ENCODE assay signal across 31 cellular contexts in genomic region chr5:96391921-96392320, GRCh38. TPM values are rescaled to one million over a fixed set of nuclear protein-coding genes. Genes with fewer than 3 reads are reported as not detected.
"Had no signal": no experiment of that assay in that cellular context is flagged by ENCODE, and none has a peak within 500 bp of the region (broad histone marks: within the 10 kb centered on the region; RNA-seq: fewer than 3 reads in every experiment).

No MANE protein-coding gene starts in this region.

- H3K36me3 Mint-ChIP-seq: memory B cell; naive B cell; natural killer cell treated with Interleukin-12 subunit alpha and Interleukin-12 subunit beta and Interleukin-15 and Interleukin-18, amount 100 ng/mL, for 72 hours; stimulated activated memory B cell treated with anti-CD40 and anti-IgM and Interleukin-4, amounts not matched to agents 10 μg/mL and 1 μg/mL and 100 μg/mL, for 72 hours; type B pancreatic cell had no signal

- H3K36me3 ChIP-seq: esophagus muscularis mucosa, heart right ventricle, lower lobe of right lung, neutrophil, right atrium auricular region, sigmoid colon had no signal

- ATAC-seq: heart right ventricle; left ventricle myocardium superior; lower lobe of right lung; natural killer cell treated with Interleukin-12 subunit alpha and Interleukin-12 subunit beta and Interleukin-15 and Interleukin-18, amount 100 ng/mL, for 72 hours; stimulated activated memory B cell treated with anti-CD40 and anti-IgM and Interleukin-4, amounts not matched to agents 10 μg/mL and 1 μg/mL and 100 μg/mL, for 72 hours; stimulated activated naive CD8-positive, alpha-beta T cell treated with anti-CD3 and anti-CD28 coated beads, Interleukin-15, Interleukin-2, amounts not matched to agents 100 U/mL and 50 U/mL, for 24 hours had no signal

- H3K9me3 ChIP-seq: esophagus muscularis mucosa, heart right ventricle, lower lobe of right lung, neutrophil, right atrium auricular region, sigmoid colon, testis had no signal

- H3K27ac ChIP-seq: dorsolateral prefrontal cortex, epithelial cell of prostate, esophagus muscularis mucosa, heart right ventricle, lower lobe of right lung, neutrophil, parathyroid adenoma, right atrium auricular region, sigmoid colon had no signal

- H3K27ac Mint-ChIP-seq: memory B cell; naive B cell; natural killer cell treated with Interleukin-12 subunit alpha and Interleukin-12 subunit beta and Interleukin-15 and Interleukin-18, amount 100 ng/mL, for 72 hours; progenitor cell of endocrine pancreas; stimulated activated memory B cell treated with anti-CD40 and anti-IgM and Interleukin-4, amounts not matched to agents 10 μg/mL and 1 μg/mL and 100 μg/mL, for 72 hours; type B pancreatic cell had no signal

- H3K4me3 ChIP-seq: dorsolateral prefrontal cortex, esophagus muscularis mucosa, heart right ventricle, lower lobe of right lung, right atrium auricular region, sigmoid colon, testis had no signal

- H3K4me1 Mint-ChIP-seq: memory B cell; naive B cell; neural crest cell; stimulated activated memory B cell treated with anti-CD40 and anti-IgM and Interleukin-4, amounts not matched to agents 10 μg/mL and 1 μg/mL and 100 μg/mL, for 72 hours had no signal

- H3K27me3 ChIP-seq: dorsolateral prefrontal cortex, esophagus muscularis mucosa, heart right ventricle, right atrium auricular region, sigmoid colon, testis had no signal

- H3K4me1 ChIP-seq: esophagus muscularis mucosa, lower lobe of right lung, parathyroid adenoma, right atrium auricular region, sigmoid colon, testis had no signal

- H3K9me3 Mint-ChIP-seq: natural killer cell treated with Interleukin-12 subunit alpha and Interleukin-12 subunit beta and Interleukin-15 and Interleukin-18, amount 100 ng/mL, for 72 hours; type B pancreatic cell had no signal

- H3K4me3 Mint-ChIP-seq: memory B cell; naive B cell; natural killer cell treated with Interleukin-12 subunit alpha and Interleukin-12 subunit beta and Interleukin-15 and Interleukin-18, amount 100 ng/mL, for 72 hours; neural crest cell; stimulated activated memory B cell treated with anti-CD40 and anti-IgM and Interleukin-4, amounts not matched to agents 10 μg/mL and 1 μg/mL and 100 μg/mL, for 72 hours; type B pancreatic cell had no signal

- H3K27me3 Mint-ChIP-seq: type B pancreatic cell had no signal

- DNase-seq: cortex of kidney; dorsolateral prefrontal cortex; effector CD4-positive, alpha-beta T cell; foreskin melanocyte; glutamatergic neuron; heart right ventricle; hippocampal formation; islet precursor cell; left ventricle myocardium superior; lower lobe of right lung; naive B cell; sigmoid colon; stimulated activated CD4-positive, alpha-beta T cell treated with anti-CD3 and anti-CD28 coated beads, Interleukin-2, amount 100 ng/mL, for 24 hours; stimulated activated CD4-positive, alpha-beta T cell treated with anti-CD3 and anti-CD28 coated beads, Interleukin-4, amount 100 ng/mL, for 24 hours; stimulated activated naive CD8-positive, alpha-beta T cell treated with anti-CD3 and anti-CD28 coated beads, Interleukin-15, Interleukin-2, amounts not matched to agents 100 U/mL and 50 U/mL, for 24 hours; substantia nigra; testis had no signal

RNA-seq across cellular contexts. Expression of gene PCSK1, which starts 41.1 kb away (rescaled TPM):
- total RNA-seq: fibroblast of lung; mononuclear cell; natural killer cell treated with Interleukin-12 subunit alpha and Interleukin-12 subunit beta and Interleukin-15 and Interleukin-18, amount 100 ng/mL, for 72 hours; skeletal muscle tissue had no signal
